28 cellular contexts compared by ENCODE assay signal in the genomic region with DNA sequence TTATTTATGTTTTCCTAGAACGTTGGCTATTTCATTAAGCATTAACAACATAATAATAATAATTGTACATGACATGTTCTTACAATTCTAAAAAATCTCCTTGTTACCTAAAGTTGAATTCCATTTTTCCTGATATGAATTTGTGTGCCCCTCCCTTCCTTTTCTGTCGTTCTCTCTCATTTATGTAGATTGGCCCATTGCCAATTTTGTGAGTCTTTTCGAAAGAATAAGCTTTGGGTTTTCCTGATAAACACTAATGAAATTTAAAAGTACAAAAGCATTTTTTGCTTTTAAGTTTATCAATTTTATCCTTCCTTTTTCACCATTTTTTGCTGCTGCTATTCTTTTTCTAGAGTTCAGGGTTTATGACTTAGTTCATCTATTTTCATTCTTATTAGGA.
"Had no signal": no experiment of that assay in that cellular context is flagged by ENCODE, and none has a peak within 500 bp of the region (broad histone marks: within the 10 kb centered on the region; RNA-seq: fewer than 3 reads in every experiment).

No MANE protein-coding gene starts in this region.

- ATAC-seq: activated CD8-positive, alpha-beta T cell treated with anti-CD3 and anti-CD28 coated beads for 36 hours; activated naive CD4-positive, alpha-beta T cell treated with anti-CD3 and anti-CD28 coated beads, Interleukin-2, amount 50 U/mL, for 72 hours; activated T-cell treated with anti-CD3 and anti-CD28 coated beads, Interleukin-2, amount 50 U/mL, for 4 hours; activated T-cell treated with anti-CD3 and anti-CD28 coated beads, Interleukin-2, amount 50 U/mL, for 72 hours; activated T-helper 17 cell treated with anti-CD3 and anti-CD28 coated beads, Interleukin-2, amount 50 U/mL, for 72 hours; body of pancreas had no signal

- DNase-seq: activated B cell treated with CpG ODN at 0.5 μM for 24 hours; activated CD4-positive, alpha-beta memory T cell treated with anti-CD3 and anti-CD28 coated beads for 36 hours; activated CD4-positive, alpha-beta T cell treated with anti-CD3 and anti-CD28 coated beads for 4 hours; activated CD4-positive, alpha-beta T cell treated with anti-CD3 and anti-CD28 coated beads, Interleukin-2, amount 10 ng/mL, durations not matched to agents 24 days and 14 days; activated CD4-positive, alpha-beta T cell treated with anti-CD3 and anti-CD28 coated beads, Interleukin-2, amount 50 U/mL, for 1 hour; activated CD4-positive, alpha-beta T cell treated with anti-CD3 and anti-CD28 coated beads, Interleukin-2, amount 50 U/mL, for 4 hours; activated CD4-positive, CD25-positive, alpha-beta regulatory T cell treated with anti-CD3 and anti-CD28 coated beads, Interleukin-2, amount 50 U/mL, for 72 hours; activated CD8-positive, alpha-beta memory T cell treated with anti-CD3 and anti-CD28 coated beads, Interleukin-2, amount 50 U/mL, for 4 hours; activated CD8-positive, alpha-beta T cell treated with anti-CD3 and anti-CD28 coated beads for 36 hours; activated effector memory CD4-positive, alpha-beta T cell treated with anti-CD3 and anti-CD28 coated beads, Interleukin-2, amount 50 U/mL, for 16 hours; activated gamma-delta T cell treated with Interleukin-2 at 50 U/mL for 16 hours; activated naive CD4-positive, alpha-beta T cell; activated naive CD4-positive, alpha-beta T cell treated with anti-CD3 and anti-CD28 coated beads for 36 hours; activated naive CD4-positive, alpha-beta T cell treated with anti-CD3 and anti-CD28 coated beads, Interleukin-2, amount 50 U/mL, for 16 hours; activated naive CD8-positive, alpha-beta T cell treated with anti-CD3 and anti-CD28 coated beads for 36 hours; activated T-cell treated with anti-CD3 and anti-CD28 coated beads for 4 hours; activated T-cell treated with anti-CD3 and anti-CD28 coated beads, Interleukin-2, amount 50 U/mL, for 1 hour; activated T-cell treated with anti-CD3 and anti-CD28 coated beads, Interleukin-2, amount 50 U/mL, for 4 hours; activated T-cell treated with anti-CD3 and anti-CD28 coated beads, Interleukin-2, amount 50 U/mL, for 72 hours; adrenal gland; amniotic stem cell; aorta; body of pancreas; brain microvascular endothelial cell; central memory CD4-positive, alpha-beta T cell; T-helper 9 cell had no signal
